In genomic region chr4:2141762-2142520, GRCh38 we compare ENCODE assay signal across 11 cellular contexts.
DNase-seq lines count a peak whose midpoint lies in the region; ATAC-seq, FAIRE-seq and TF ChIP-seq lines count a peak whose summit lies in the region.
"Had no signal": no experiment of that assay in that cellular context is flagged by ENCODE, and none has a peak within 500 bp of the region (broad histone marks: within the 10 kb centered on the region; RNA-seq: fewer than 3 reads in every experiment).

No MANE protein-coding gene starts in this region.

- TF ChIP-seq POLR2A in GM12892 (IDR thresholded peaks at IDR 0.05; ENCODE audit: low read depth, low read length), result no peak

- no peak for ATAC-seq in HG02763 (IDR thresholded peaks at IDR 0.05; ENCODE audit: unreplicated experiment)

- no peak for DNase-seq in GM12892 (ENCODE audit: insufficient read length)
- peak; percentile 19 for DNase-seq in activated T-cell treated with anti-CD3 and anti-CD28 coated beads, Interleukin-2, amount 50 U/mL, for 1 hour
- DNase-seq in foreskin melanocyte, result peak; percentile 94
- DNase-seq in stimulated activated CD4-positive, alpha-beta T cell treated with anti-CD3 and anti-CD28 coated beads, Interleukin-4, amount 100 ng/mL, for 1 hour, result peak; percentile 7
- DNase-seq in NCI-H1092 (lab: John Stamatoyannopoulos, UW), result no peak
- DNase-seq in NCI-H526 treated with DMSO at 0.1 percent for 48 hours (lab: John Stamatoyannopoulos, UW), result no peak
- DNase-seq in NCI-H1105 treated with DMSO at 0.1 percent for 48 hours (lab: John Stamatoyannopoulos, UW), result no peak
- DNase-seq: DMS79 treated with DMSO at 0.1 percent for 48 hours, NCI-H1694, ovary had no signal

- peak; percentile 73 for FAIRE-seq in GM12892 (lab: Jason Lieb, UNC)

Comparison
In these comparisons a context has a peak if more than half of its experiments do, and no peak if none do; other contexts are left out.
1. DNase-seq: peak in activated T-cell treated with anti-CD3 and anti-CD28 coated beads, Interleukin-2, amount 50 U/mL, for 1 hour (single experiment), foreskin melanocyte (single experiment) and stimulated activated CD4-positive, alpha-beta T cell treated with anti-CD3 and anti-CD28 coated beads, Interleukin-4, amount 100 ng/mL, for 1 hour (single experiment); none in GM12892 (single experiment), NCI-H1092 (single experiment), NCI-H526 treated with DMSO at 0.1 percent for 48 hours (single experiment) and NCI-H1105 treated with DMSO at 0.1 percent for 48 hours (single experiment).